8 cellular contexts compared by ENCODE assay signal in genomic region chr2:106581755-106582430, GRCh38.
DNase-seq lines count a peak whose midpoint lies in the region; ATAC-seq and TF ChIP-seq lines count a peak whose summit lies in the region.

No MANE protein-coding gene starts in this region.

- POLR2A ChIA-PET in BJ (lab: Charles Lee) = no interaction called here

- 0 out of 2 replicates have a peak, but pooled peaks cover 4% of the 10 kb centered on the region for H3K27me3 ChIP-seq in BJ (ENCODE audit: control insufficient read depth, insufficient read depth, low read length)
- peaks cover 18% of the 10 kb centered on the region for H3K27me3 ChIP-seq in NT2/D1 (ENCODE audit: insufficient read depth, insufficient read length)

- H3K9ac ChIP-seq in NT2/D1 (ENCODE audit: insufficient read length, low read depth) = peak overlapping the region; percentile 34

- no peak for DNase-seq in BJ (ENCODE audit: low read depth)
- no peak for DNase-seq in NT2/D1 (ENCODE audit: low read depth, low spot score)
- peak; percentile 40 for DNase-seq in activated naive CD4-positive, alpha-beta T cell treated with anti-CD3 and anti-CD28 coated beads, Interleukin-2, amount 50 U/mL, for 16 hours
- DNase-seq in left cardiac atrium = peak; percentile 74
- DNase-seq in retinal pigment epithelial cell (ENCODE audit: low read depth) = no peak
- no peak for DNase-seq in retina

- H3K4me1 ChIP-seq in NT2/D1 (ENCODE audit: insufficient read depth, insufficient read length) = no peaks in the 10 kb centered on the region

- ATAC-seq in GM18868 (IDR thresholded peaks at IDR 0.05; ENCODE audit: unreplicated experiment) = peak; percentile 71
- ATAC-seq in HG03066 (IDR thresholded peaks at IDR 0.05; ENCODE audit: low read depth, unreplicated experiment) = peak; percentile 41
- peak; percentile 90 to 97 for ATAC-seq in left cardiac atrium

- intact Hi-C loops in left cardiac atrium (cut with DNase I) = loop anchor here (5.0 to 10.0 kb wide), 2 partner anchors 475 to 477 kb away; no protein-coding TSS in a partner anchor

- H3K4me3 ChIP-seq in BJ (ENCODE audit: low read depth, low read length) (peak overlapping the region; percentile 17), NT2/D1 (ENCODE audit: insufficient read length, low read depth) (peak overlapping the region; percentile 35), retinal pigment epithelial cell (ENCODE audit: low read length) (peak overlapping the region; percentile 43)

- H3K36me3 ChIP-seq in BJ (ENCODE audit: control insufficient read depth, insufficient read depth, low read length) (no peaks in the 10 kb centered on the region), NT2/D1 (ENCODE audit: insufficient read depth, insufficient read length, low read length) (no peaks in the 10 kb centered on the region)

- CTCF ChIA-PET in BJ (lab: Yijun Ruan, JAX) = interaction anchor here (0.7 to 2.7 kb wide), 10 partner anchors 8 to 484 kb away, joined by 3 to 11 read pairs (median 5); no protein-coding TSS in a partner anchor

- TF ChIP-seq CTCF in BJ (IDR thresholded peaks at IDR 0.05; ENCODE audit: insufficient read depth, low read depth, low read length) (peak; percentile 62), retinal pigment epithelial cell (conservative IDR thresholded peaks at IDR 0.05; ENCODE audit: low read depth, low read length) (peak; percentile 41)

- peaks cover 3% of the 10 kb centered on the region; the same call in 1 of the 2 replicates for H3K9me3 ChIP-seq in NT2/D1 (ENCODE audit: insufficient read depth, low read length)

Comparison
In these comparisons a context has a peak if more than half of its experiments do, and no peak if none do; other contexts are left out.
1. DNase-seq: peak in activated naive CD4-positive, alpha-beta T cell treated with anti-CD3 and anti-CD28 coated beads, Interleukin-2, amount 50 U/mL, for 16 hours (single experiment) and left cardiac atrium (single experiment); none in BJ (single experiment), NT2/D1 (single experiment), retinal pigment epithelial cell (single experiment) and retina (single experiment).
2. ATAC-seq: peak in every context shown above with its lines; median percentile 94 in left cardiac atrium; 71 in GM18868; 41 in HG03066.
3. Peak in every context shown above with its lines, with median percentiles within 50 percentile points of each other: H3K4me3 ChIP-seq.